Comparison of ENCODE assay signal across 16 cellular contexts in genomic region chr3:156044634-156044975, GRCh38.
"Had no signal": no experiment of that assay in that cellular context is flagged by ENCODE, and none has a peak within 500 bp of the region (broad histone marks: within the 10 kb centered on the region; RNA-seq: fewer than 3 reads in every experiment).

No MANE protein-coding gene starts in this region.

- H3K27me3 ChIP-seq: Peyer's patch, SJCRH30 had no signal

- H3K27ac ChIP-seq: Peyer's patch, SJCRH30 had no signal

- H3K27ac Mint-ChIP-seq: IgD-negative memory B cell had no signal

- H3K9me3 ChIP-seq: Peyer's patch, SJCRH30 had no signal

- H3K4me1 ChIP-seq: Peyer's patch, SJCRH30 had no signal

- H3K9me3 Mint-ChIP-seq: IgD-negative memory B cell had no signal

- H3K4me3 Mint-ChIP-seq: IgD-negative memory B cell had no signal

- H3K36me3 ChIP-seq: Peyer's patch, SJCRH30 had no signal

- DNase-seq: KBM-7, MV-4-11, NCI-H1048, NCI-H1105, NCI-H1417, NCI-H1436 treated with DMSO at 0.1 percent for 48 hours, NCI-H187 treated with DMSO at 0.1 percent for 48 hours, NCI-H2029 treated with DMSO at 0.1 percent for 48 hours, NCI-H2227 treated with DMSO at 0.1 percent for 48 hours, NCI-H524 treated with DMSO at 0.1 percent for 48 hours, PC-3, SHP77 treated with DMSO at 0.1 percent for 48 hours had no signal

- ATAC-seq: Right ventricle myocardium inferior had no signal

- H3K4me3 ChIP-seq: Peyer's patch, SJCRH30 had no signal
